In the genomic region with DNA sequence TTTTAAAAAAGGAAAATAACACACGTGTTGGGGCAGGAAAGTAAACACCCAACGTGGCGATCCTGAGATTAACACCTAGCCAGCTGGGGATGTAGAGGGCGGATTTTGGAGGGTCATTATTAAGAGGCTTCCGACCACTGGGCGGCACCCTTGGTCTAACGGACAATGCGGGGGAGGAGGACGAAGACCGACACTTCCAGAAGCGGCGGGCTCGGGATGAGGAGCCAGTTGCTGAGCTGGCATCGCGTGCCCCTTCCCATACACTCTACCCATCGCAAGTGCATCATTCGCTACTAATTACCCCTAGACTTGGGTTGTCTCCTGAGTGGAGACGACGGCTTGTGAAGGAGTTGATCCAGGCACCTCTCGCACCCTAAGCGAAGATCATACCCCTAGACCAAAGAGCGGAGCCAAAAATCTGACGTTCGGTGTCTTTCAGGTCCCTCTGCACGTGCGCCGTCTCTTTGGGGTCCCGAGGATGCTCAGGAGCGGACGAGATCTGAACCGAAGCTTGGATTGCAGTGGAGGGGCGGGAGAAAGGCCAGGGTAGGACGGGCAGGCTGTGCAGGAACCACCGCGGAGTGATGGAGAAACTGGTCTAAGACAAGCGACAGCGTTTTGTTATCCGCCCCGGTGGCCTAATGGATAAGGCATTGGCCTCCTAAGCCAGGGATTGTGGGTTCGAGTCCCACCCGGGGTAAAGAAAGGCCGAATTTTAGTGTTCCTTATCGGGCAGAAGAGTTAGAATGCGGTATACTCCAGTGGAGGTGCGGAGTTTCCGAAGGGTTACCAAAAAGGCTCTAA, we compare ENCODE assay signal across 1 cellular context.
TF ChIP-seq lines count a peak whose summit lies in the region.

No MANE protein-coding gene starts in this region.

TF ChIP-seq in HepG2, 621 proteins besides CTCF, POLR2A, EP300 and RAD21 (continued from another document and continues in another):
- TF ChIP-seq, protein P1, sequence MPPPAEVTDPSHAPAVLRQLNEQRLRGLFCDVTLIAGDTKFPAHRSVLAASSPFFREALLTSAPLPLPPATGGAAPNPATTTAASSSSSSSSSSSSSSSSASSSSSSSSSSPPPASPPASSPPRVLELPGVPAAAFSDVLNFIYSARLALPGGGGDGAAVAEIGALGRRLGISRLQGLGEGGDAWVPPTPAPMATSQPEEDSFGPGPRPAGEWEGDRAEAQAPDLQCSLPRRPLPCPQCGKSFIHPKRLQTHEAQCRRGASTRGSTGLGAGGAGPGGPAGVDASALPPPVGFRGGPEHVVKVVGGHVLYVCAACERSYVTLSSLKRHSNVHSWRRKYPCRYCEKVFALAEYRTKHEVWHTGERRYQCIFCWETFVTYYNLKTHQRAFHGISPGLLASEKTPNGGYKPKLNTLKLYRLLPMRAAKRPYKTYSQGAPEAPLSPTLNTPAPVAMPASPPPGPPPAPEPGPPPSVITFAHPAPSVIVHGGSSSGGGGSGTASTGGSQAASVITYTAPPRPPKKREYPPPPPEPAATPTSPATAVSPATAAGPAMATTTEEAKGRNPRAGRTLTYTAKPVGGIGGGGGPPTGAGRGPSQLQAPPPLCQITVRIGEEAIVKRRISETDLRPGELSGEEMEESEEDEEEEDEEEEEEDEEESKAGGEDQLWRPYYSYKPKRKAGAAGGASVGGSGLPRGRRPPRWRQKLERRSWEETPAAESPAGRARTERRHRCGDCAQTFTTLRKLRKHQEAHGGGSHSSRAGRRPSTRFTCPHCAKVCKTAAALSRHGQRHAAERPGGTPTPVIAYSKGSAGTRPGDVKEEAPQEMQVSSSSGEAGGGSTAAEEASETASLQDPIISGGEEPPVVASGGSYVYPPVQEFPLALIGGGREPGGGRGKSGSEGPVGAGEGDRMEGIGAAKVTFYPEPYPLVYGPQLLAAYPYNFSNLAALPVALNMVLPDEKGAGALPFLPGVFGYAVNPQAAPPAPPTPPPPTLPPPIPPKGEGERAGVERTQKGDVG (CRISPR knock-in tag; IDR thresholded peaks at IDR 0.05; ENCODE audit: borderline replicate concordance) = no peak
- TF ChIP-seq, protein P2, sequence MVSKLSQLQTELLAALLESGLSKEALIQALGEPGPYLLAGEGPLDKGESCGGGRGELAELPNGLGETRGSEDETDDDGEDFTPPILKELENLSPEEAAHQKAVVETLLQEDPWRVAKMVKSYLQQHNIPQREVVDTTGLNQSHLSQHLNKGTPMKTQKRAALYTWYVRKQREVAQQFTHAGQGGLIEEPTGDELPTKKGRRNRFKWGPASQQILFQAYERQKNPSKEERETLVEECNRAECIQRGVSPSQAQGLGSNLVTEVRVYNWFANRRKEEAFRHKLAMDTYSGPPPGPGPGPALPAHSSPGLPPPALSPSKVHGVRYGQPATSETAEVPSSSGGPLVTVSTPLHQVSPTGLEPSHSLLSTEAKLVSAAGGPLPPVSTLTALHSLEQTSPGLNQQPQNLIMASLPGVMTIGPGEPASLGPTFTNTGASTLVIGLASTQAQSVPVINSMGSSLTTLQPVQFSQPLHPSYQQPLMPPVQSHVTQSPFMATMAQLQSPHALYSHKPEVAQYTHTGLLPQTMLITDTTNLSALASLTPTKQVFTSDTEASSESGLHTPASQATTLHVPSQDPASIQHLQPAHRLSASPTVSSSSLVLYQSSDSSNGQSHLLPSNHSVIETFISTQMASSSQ (IDR thresholded peaks at IDR 0.05; ENCODE audit: low read depth) = peak; percentile 48; the same call in 1 of the 2 replicates
- TF ChIP-seq, protein P2 (CRISPR knock-in tag; IDR thresholded peaks at IDR 0.05; ENCODE audit: borderline replicate concordance) = no peak
- TF ChIP-seq, protein P3, sequence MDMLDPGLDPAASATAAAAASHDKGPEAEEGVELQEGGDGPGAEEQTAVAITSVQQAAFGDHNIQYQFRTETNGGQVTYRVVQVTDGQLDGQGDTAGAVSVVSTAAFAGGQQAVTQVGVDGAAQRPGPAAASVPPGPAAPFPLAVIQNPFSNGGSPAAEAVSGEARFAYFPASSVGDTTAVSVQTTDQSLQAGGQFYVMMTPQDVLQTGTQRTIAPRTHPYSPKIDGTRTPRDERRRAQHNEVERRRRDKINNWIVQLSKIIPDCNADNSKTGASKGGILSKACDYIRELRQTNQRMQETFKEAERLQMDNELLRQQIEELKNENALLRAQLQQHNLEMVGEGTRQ (IDR thresholded peaks at IDR 0.05; ENCODE audit: low read depth, low read length) = no peak
- TF ChIP-seq, protein P3 (CRISPR knock-in tag; IDR thresholded peaks at IDR 0.05; ENCODE audit: borderline replicate concordance) = no peak
- TF ChIP-seq AGO2 (optimal IDR thresholded peaks at IDR 0.05; ENCODE audit: low read depth, low read length) (no peak), ERF (CRISPR knock-in tag; IDR thresholded peaks at IDR 0.05) (peak; percentile 72; the same call in 1 of the 2 replicates), MAFF (IDR thresholded peaks at IDR 0.05; ENCODE audit: low read depth, low read length) (no peak), MAFG (CRISPR knock-in tag; IDR thresholded peaks at IDR 0.05) (no peak), NBN (conservative IDR thresholded peaks at IDR 0.05) (no peak), ZBTB8A (CRISPR knock-in tag; IDR thresholded peaks at IDR 0.05; ENCODE audit: borderline replicate concordance, low read depth) (no peak), ZNF775 (CRISPR knock-in tag; IDR thresholded peaks at IDR 0.05; ENCODE audit: borderline replicate concordance) (no peak), ZNF292 (CRISPR knock-in tag; IDR thresholded peaks at IDR 0.05; ENCODE audit: borderline replicate concordance, low read depth) (no peak), MTA1 (CRISPR knock-in tag; IDR thresholded peaks at IDR 0.05; ENCODE audit: borderline replicate concordance) (peak; percentile 74), ZSCAN25 (CRISPR knock-in tag; IDR thresholded peaks at IDR 0.05) (peak; percentile 61), NAIF1 (CRISPR knock-in tag; IDR thresholded peaks at IDR 0.05; ENCODE audit: borderline replicate concordance) (peak; percentile 95), ZNF792 (CRISPR knock-in tag; IDR thresholded peaks at IDR 0.05) (peak; percentile 71; the same call in 1 of the 2 replicates), ZNF230 (CRISPR knock-in tag; IDR thresholded peaks at IDR 0.05) (peak; percentile 89; the same call in 1 of the 2 replicates), FOXA1 (IDR thresholded peaks at IDR 0.05) (no peak), FOXA1 (CRISPR knock-in tag; IDR thresholded peaks at IDR 0.05) (0 out of 2 replicates have a peak, but pooled peaks have one; percentile 25), ZBTB38 (CRISPR knock-in tag; IDR thresholded peaks at IDR 0.05) (peak; percentile 75), IRF2 (CRISPR knock-in tag; IDR thresholded peaks at IDR 0.05) (peak; percentile 75), NFE2L2 (IDR thresholded peaks at IDR 0.05; ENCODE audit: low read length) (no peak)
- TF ChIP-seq, protein P4, sequence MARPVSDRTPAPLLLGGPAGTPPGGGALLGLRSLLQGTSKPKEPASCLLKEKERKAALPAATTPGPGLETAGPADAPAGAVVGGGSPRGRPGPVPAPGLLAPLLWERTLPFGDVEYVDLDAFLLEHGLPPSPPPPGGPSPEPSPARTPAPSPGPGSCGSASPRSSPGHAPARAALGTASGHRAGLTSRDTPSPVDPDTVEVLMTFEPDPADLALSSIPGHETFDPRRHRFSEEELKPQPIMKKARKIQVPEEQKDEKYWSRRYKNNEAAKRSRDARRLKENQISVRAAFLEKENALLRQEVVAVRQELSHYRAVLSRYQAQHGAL (CRISPR knock-in tag; IDR thresholded peaks at IDR 0.05; ENCODE audit: not compliant biosample characterization) = no peak
- TF ChIP-seq, protein P5, sequence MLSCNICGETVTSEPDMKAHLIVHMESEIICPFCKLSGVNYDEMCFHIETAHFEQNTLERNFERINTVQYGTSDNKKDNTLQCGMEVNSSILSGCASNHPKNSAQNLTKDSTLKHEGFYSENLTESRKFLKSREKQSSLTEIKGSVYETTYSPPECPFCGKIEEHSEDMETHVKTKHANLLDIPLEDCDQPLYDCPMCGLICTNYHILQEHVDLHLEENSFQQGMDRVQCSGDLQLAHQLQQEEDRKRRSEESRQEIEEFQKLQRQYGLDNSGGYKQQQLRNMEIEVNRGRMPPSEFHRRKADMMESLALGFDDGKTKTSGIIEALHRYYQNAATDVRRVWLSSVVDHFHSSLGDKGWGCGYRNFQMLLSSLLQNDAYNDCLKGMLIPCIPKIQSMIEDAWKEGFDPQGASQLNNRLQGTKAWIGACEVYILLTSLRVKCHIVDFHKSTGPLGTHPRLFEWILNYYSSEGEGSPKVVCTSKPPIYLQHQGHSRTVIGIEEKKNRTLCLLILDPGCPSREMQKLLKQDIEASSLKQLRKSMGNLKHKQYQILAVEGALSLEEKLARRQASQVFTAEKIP (CRISPR knock-in tag; IDR thresholded peaks at IDR 0.05; ENCODE audit: borderline replicate concordance) = no peak
- TF ChIP-seq, protein P6, sequence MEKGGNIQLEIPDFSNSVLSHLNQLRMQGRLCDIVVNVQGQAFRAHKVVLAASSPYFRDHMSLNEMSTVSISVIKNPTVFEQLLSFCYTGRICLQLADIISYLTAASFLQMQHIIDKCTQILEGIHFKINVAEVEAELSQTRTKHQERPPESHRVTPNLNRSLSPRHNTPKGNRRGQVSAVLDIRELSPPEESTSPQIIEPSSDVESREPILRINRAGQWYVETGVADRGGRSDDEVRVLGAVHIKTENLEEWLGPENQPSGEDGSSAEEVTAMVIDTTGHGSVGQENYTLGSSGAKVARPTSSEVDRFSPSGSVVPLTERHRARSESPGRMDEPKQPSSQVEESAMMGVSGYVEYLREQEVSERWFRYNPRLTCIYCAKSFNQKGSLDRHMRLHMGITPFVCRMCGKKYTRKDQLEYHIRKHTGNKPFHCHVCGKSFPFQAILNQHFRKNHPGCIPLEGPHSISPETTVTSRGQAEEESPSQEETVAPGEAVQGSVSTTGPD (CRISPR knock-in tag; IDR thresholded peaks at IDR 0.05) = no peak
- TF ChIP-seq, protein P7, sequence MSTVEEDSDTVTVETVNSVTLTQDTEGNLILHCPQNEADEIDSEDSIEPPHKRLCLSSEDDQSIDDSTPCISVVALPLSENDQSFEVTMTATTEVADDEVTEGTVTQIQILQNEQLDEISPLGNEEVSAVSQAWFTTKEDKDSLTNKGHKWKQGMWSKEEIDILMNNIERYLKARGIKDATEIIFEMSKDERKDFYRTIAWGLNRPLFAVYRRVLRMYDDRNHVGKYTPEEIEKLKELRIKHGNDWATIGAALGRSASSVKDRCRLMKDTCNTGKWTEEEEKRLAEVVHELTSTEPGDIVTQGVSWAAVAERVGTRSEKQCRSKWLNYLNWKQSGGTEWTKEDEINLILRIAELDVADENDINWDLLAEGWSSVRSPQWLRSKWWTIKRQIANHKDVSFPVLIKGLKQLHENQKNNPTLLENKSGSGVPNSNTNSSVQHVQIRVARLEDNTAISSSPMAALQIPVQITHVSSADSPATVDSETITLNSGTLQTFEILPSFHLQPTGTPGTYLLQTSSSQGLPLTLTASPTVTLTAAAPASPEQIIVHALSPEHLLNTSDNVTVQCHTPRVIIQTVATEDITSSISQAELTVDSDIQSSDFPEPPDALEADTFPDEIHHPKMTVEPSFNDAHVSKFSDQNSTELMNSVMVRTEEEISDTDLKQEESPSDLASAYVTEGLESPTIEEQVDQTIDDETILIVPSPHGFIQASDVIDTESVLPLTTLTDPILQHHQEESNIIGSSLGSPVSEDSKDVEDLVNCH (CRISPR knock-in tag; IDR thresholded peaks at IDR 0.05) = peak; percentile 58; the same call in 1 of the 2 replicates
- TF ChIP-seq, protein P8, sequence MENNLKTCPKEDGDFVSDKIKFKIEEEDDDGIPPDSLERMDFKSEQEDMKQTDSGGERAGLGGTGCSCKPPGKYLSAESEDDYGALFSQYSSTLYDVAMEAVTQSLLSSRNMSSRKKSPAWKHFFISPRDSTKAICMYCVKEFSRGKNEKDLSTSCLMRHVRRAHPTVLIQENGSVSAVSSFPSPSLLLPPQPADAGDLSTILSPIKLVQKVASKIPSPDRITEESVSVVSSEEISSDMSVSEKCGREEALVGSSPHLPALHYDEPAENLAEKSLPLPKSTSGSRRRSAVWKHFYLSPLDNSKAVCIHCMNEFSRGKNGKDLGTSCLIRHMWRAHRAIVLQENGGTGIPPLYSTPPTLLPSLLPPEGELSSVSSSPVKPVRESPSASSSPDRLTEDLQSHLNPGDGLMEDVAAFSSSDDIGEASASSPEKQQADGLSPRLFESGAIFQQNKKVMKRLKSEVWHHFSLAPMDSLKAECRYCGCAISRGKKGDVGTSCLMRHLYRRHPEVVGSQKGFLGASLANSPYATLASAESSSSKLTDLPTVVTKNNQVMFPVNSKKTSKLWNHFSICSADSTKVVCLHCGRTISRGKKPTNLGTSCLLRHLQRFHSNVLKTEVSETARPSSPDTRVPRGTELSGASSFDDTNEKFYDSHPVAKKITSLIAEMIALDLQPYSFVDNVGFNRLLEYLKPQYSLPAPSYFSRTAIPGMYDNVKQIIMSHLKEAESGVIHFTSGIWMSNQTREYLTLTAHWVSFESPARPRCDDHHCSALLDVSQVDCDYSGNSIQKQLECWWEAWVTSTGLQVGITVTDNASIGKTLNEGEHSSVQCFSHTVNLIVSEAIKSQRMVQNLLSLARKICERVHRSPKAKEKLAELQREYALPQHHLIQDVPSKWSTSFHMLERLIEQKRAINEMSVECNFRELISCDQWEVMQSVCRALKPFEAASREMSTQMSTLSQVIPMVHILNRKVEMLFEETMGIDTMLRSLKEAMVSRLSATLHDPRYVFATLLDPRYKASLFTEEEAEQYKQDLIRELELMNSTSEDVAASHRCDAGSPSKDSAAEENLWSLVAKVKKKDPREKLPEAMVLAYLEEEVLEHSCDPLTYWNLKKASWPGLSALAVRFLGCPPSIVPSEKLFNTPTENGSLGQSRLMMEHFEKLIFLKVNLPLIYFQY (CRISPR knock-in tag; IDR thresholded peaks at IDR 0.05; ENCODE audit: borderline replicate concordance) = 0 out of 2 replicates have a peak, but pooled peaks have one; percentile 34
